Comparison of ENCODE assay signal across 15 cellular contexts in genomic region chr5:169652057-169652456, GRCh38. TPM values are rescaled to one million over a fixed set of nuclear protein-coding genes. Genes with fewer than 3 reads are reported as not detected.
DNase-seq lines count a peak whose midpoint lies in the region; ATAC-seq, FAIRE-seq and TF ChIP-seq lines count a peak whose summit lies in the region.
"Had no signal": no experiment of that assay in that cellular context is flagged by ENCODE, and none has a peak within 500 bp of the region (broad histone marks: within the 10 kb centered on the region; RNA-seq: fewer than 3 reads in every experiment).

No MANE protein-coding gene starts in this region.

- intact Hi-C loops in activated CD4-positive, alpha-beta T cell treated with anti-CD3 and anti-CD28 coated beads for 36 hours (cut with DNase I, micrococcal nuclease): loop anchor here (5.0 to 10.0 kb wide), 4 partner anchors 70 to 923 kb away; partner anchors contain the start of gene SPDL1 (in 2 of the 2)
- intact Hi-C loops in pancreas (cut with DNase I): no loop called here

- H3K27ac ChIP-seq in pancreas: no peak overlapping the region

- TF ChIP-seq POLR2A in erythroblast (IDR thresholded peaks at IDR 0.05; ENCODE audit: low read length): no peak

- H3K4me1 ChIP-seq in pancreas: peaks cover 0 to 6% (median 0%) of the 10 kb centered on the region in 3 donors

- POLR2A ChIA-PET in activated CD4-positive, alpha-beta T cell treated with anti-CD3 and anti-CD28 coated beads for 36 hours (lab: Charles Lee): no interaction called here

- H3K4me3 ChIP-seq in pancreas: no peak overlapping the region

- no peak for DNase-seq in activated CD4-positive, alpha-beta T cell treated with anti-CD3 and anti-CD28 coated beads for 36 hours
- no peak for DNase-seq in activated CD4-positive, alpha-beta T cell treated with anti-CD3 and anti-CD28 coated beads, Interleukin-2, amount 50 U/mL, for 48 hours
- peak; percentile 24 for DNase-seq in M059J (ENCODE audit: low read depth)
- no peak for DNase-seq in central memory CD8-positive, alpha-beta T cell (ENCODE audit: low spot score in 2 of 2)
- DNase-seq in pancreas: peak; percentile 38 to 83 (median 56)
- DNase-seq in A172 (ENCODE audit: low spot score): no peak
- no peak for DNase-seq in NAMALWA (ENCODE audit: low spot score)
- DNase-seq in erythroblast (lab: John Stamatoyannopoulos, UW): no peak
- DNase-seq: dermis blood vessel endothelial cell, DMS153, MM.1S, NCI-H226, occipital lobe had no signal

- no peaks in the 10 kb centered on the region for H3K27me3 ChIP-seq in pancreas

- 2 to 6% methylated on average over 1 of the region's 1 CpG for WGBS in pancreas, 2 donors

- H3K4me3 Mint-ChIP-seq in activated CD4-positive, alpha-beta T cell treated with anti-CD3 and anti-CD28 coated beads for 36 hours: no peak overlapping the region
- no peak overlapping the region for H3K4me3 Mint-ChIP-seq in central memory CD8-positive, alpha-beta T cell

- ATAC-seq in activated CD4-positive, alpha-beta T cell treated with anti-CD3 and anti-CD28 coated beads for 36 hours: no peak
- no peak for ATAC-seq in central memory CD8-positive, alpha-beta T cell (replicated peaks; ENCODE audit: extremely low read depth, poor library complexity, severe bottlenecking)
- peak in 3 of 4 donors; percentile 52 to 83 (median 74) for ATAC-seq in pancreas

- peaks cover 98% of the 10 kb centered on the region for H3K4me1 Mint-ChIP-seq in activated CD4-positive, alpha-beta T cell treated with anti-CD3 and anti-CD28 coated beads for 36 hours
- peaks cover 98% of the 10 kb centered on the region for H3K4me1 Mint-ChIP-seq in central memory CD8-positive, alpha-beta T cell

- FAIRE-seq in pancreas (lab: Jason Lieb, UNC): no peak
- FAIRE-seq: astrocyte had no signal

- peak overlapping the region; percentile 97 for H3K27ac Mint-ChIP-seq in activated CD4-positive, alpha-beta T cell treated with anti-CD3 and anti-CD28 coated beads for 36 hours
- H3K27ac Mint-ChIP-seq in central memory CD8-positive, alpha-beta T cell (ENCODE audit: low read depth): peak overlapping the region; percentile 94

- no peaks in the 10 kb centered on the region for H3K9me3 Mint-ChIP-seq in activated CD4-positive, alpha-beta T cell treated with anti-CD3 and anti-CD28 coated beads for 36 hours (ENCODE audit: low read depth)
- H3K9me3 Mint-ChIP-seq in central memory CD8-positive, alpha-beta T cell: no peaks in the 10 kb centered on the region

- no peaks in the 10 kb centered on the region for H3K27me3 Mint-ChIP-seq in activated CD4-positive, alpha-beta T cell treated with anti-CD3 and anti-CD28 coated beads for 36 hours
- no peaks in the 10 kb centered on the region for H3K27me3 Mint-ChIP-seq in central memory CD8-positive, alpha-beta T cell

- CTCF ChIA-PET in activated CD4-positive, alpha-beta T cell treated with anti-CD3 and anti-CD28 coated beads for 36 hours (lab: Charles Lee): interaction anchor here (0.5 to 1.6 kb wide), 2 partner anchors 12 to 28 kb away, joined by 4 to 5 read pairs; no protein-coding TSS in a partner anchor

- no peaks in the 10 kb centered on the region for H3K9me3 ChIP-seq in pancreas

- H3K36me3 ChIP-seq in pancreas: no peaks in the 10 kb centered on the region

- no peak for TF ChIP-seq CTCF in pancreas (IDR thresholded peaks at IDR 0.05)

- H3K36me3 Mint-ChIP-seq in activated CD4-positive, alpha-beta T cell treated with anti-CD3 and anti-CD28 coated beads for 36 hours (ENCODE audit: low read depth): peaks cover 60% of the 10 kb centered on the region
- H3K36me3 Mint-ChIP-seq in central memory CD8-positive, alpha-beta T cell (ENCODE audit: insufficient read depth): peaks cover 14% of the 10 kb centered on the region

RNA-seq across cellular contexts. Expression of gene DOCK2, which starts 15.0 kb away (rescaled TPM):
- 100 to 1,000 TPM; 189 to 198 TPM for total RNA-seq in activated CD4-positive, alpha-beta T cell treated with anti-CD3 and anti-CD28 coated beads for 36 hours
- 45.9 and 47.7 TPM in 2 replicates for total RNA-seq in M059J (2014; rRNA removed; shearing (Covaris generic))
- total RNA-seq in pancreas: 10 to 100 TPM in 1 of 6 donors, 1 to 10 TPM in 5; 1.5 to 15.6 (median 3.4) TPM
- 1 to 10 TPM in 1 of 2 donors, under 1 TPM in 1; 0.73 to 1.1 TPM for polyA plus RNA-seq in pancreas
- 63.1 and 68.9 TPM in 2 replicates for total RNA-seq in A172 (2014; rRNA removed; shearing (Covaris generic))
- total RNA-seq: HT-29 had no signal

Comparison
In these comparisons a context has a peak if more than half of its experiments do, and no peak if none do; other contexts are left out.
1. ATAC-seq: peak in pancreas (3 of 4); none in activated CD4-positive, alpha-beta T cell treated with anti-CD3 and anti-CD28 coated beads for 36 hours (single experiment) and central memory CD8-positive, alpha-beta T cell (single experiment).
2. DNase-seq: peak in M059J (single experiment) and pancreas (6 of 6); none in activated CD4-positive, alpha-beta T cell treated with anti-CD3 and anti-CD28 coated beads for 36 hours (single experiment), activated CD4-positive, alpha-beta T cell treated with anti-CD3 and anti-CD28 coated beads, Interleukin-2, amount 50 U/mL, for 48 hours (0 of 2), central memory CD8-positive, alpha-beta T cell (0 of 2), A172 (single experiment), NAMALWA (single experiment) and erythroblast (0 of 2).
3. intact Hi-C loops: an anchor here in activated CD4-positive, alpha-beta T cell treated with anti-CD3 and anti-CD28 coated beads for 36 hours (5.0 to 10.0 kb wide); none called in pancreas.